8 cellular contexts compared by ENCODE assay signal in the genomic region with DNA sequence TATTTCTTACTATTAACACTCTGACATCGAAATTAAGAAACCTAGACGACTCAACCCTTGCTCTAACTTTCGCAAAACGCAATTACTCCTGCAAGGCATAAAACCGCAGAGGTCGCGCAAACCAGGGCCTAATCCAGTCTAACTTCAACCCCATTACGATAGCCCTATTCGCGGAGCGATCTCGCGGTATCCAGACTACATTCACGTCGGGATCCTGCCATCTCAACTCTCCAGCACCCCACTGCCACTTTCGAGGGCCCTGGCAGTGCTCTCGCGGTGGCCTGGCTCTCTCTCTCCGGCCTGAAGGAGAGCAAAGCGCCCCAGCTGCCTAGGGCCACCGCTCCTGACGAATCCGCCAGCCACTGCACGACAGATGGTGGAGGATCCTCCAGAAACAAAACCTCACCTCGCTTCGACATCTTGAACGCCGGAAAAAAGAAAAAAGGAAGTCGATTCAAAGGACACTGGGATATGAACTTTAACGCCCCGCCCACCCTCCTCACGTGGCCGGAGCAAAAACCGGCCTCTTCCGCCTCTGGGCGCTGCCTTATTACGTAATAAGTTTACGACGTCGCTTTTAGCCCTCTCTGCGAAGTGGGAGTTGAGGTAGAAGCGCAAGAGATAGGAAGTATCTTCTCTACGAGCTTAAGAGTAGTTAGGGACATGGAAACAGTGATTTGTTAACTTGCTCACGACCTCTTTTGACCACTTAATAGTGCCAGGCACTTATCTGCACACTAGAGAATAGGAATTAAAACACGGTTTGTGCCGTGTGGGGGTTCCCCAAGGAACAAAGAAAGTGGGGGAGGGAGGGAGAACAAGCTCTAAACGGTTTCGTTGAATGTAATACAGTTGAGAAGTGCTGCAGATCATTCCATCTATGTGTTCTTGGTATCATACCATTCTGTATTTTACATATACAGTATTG. TPM values are rescaled to one million over a fixed set of nuclear protein-coding genes. Genes with fewer than 3 reads are reported as not detected.
A peak's percentile ranks its signal among the peaks of the same experiment; 100 is the strongest.
DNase-seq lines count a peak whose midpoint lies in the region; ATAC-seq and FAIRE-seq lines count a peak whose summit lies in the region.

RPL23 (minus strand) TSS at position 430 of the 928 bp plus-strand sequence; CDS start at position 419, 11 bp downstream.

- peak; percentile 62 for ATAC-seq in HG03457 (IDR thresholded peaks at IDR 0.05; ENCODE audit: unreplicated experiment)
- peak; percentile 95 for ATAC-seq in left colon

- intact Hi-C loops in left colon (cut with DNase I, micrococcal nuclease) = no loop called here

- FAIRE-seq in GM19239 (lab: Jason Lieb, UNC) (peak; percentile 96), colon (lab: Jason Lieb, UNC) (peak; percentile 57)

- DNase-seq in Ammon's horn (ENCODE audit: low spot score) (peak; percentile 96), GM19239 (ENCODE audit: insufficient read length, low spot score) (peak; percentile 78), NCI-H526 treated with DMSO at 0.1 percent for 48 hours (lab: John Stamatoyannopoulos, UW) (peak; percentile 95), left colon (peak; percentile 97)
- peak; percentile 95 for DNase-seq in activated CD4-positive, alpha-beta T cell treated with anti-CD3 and anti-CD28 coated beads for 48 hours
- DNase-seq in stimulated activated CD4-positive, alpha-beta T cell treated with anti-CD3 and anti-CD28 coated beads, Interleukin-1b, Interleukin-23, amount 100 ng/mL, for 4 hours (ENCODE audit: low read depth in 2 of 2) = peak; percentile 83 to 84

RNA-seq across cellular contexts. Expression of gene RPL23, which starts in this region (rescaled TPM):
- total RNA-seq in left colon = 100 to 1,000 TPM; 836 to 861 TPM

Comparison
In these comparisons a context has a peak if more than half of its experiments do, and no peak if none do; other contexts are left out.
1. Peak in every context shown above with its lines: DNase-seq and ATAC-seq.